Comparison of ENCODE assay signal across 24 cellular contexts in the genomic region with DNA sequence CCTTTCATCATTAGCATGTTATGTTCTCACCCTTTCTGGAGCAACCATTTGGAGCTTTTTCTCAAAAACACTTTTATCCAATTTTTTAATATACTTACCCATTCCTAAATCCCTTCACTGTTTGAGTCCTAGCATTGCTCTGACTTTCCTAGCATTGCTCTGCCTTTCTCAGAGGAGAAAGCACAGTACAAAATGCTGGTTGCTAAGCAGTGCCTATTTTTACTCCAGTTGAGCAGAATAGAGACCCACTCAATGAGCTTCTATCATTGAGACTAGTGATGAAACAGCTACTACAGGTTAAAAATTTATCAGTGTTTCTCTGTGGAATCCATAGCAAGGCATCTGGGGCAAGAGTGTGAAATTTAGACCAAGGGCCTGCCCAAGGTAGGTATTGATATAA. TPM values are rescaled to one million over a fixed set of nuclear protein-coding genes. Genes with fewer than 3 reads are reported as not detected.
"Had no signal": no experiment of that assay in that cellular context is flagged by ENCODE, and none has a peak within 500 bp of the region (broad histone marks: within the 10 kb centered on the region; RNA-seq: fewer than 3 reads in every experiment).

No MANE protein-coding gene starts in this region.

- H3K4me1 Mint-ChIP-seq: immature natural killer cell had no signal

- H3K27ac Mint-ChIP-seq: activated CD8-positive, alpha-beta T cell treated with anti-CD3 and anti-CD28 coated beads, Interleukin-2, amount 10 ng/mL, durations not matched to agents 7 days and 5 days; activated T-helper 2 cell treated with anti-CD3 and anti-CD28 coated beads, Interferon-gamma antibody, Interleukin-2, Interleukin-4, amounts not matched to agents 10 μg/mL and 5 μg/mL and 100 μg/mL, durations not matched to agents 14 hours and 24 hours and 36 hours; dendritic cell treated with granulocyte-macrophage colony-stimulating factor and Interleukin-4, amounts not matched to agents 40 ng/mL and 50 ng/mL, for 4 days; immature natural killer cell; natural killer cell treated with Interleukin-12 subunit alpha and Interleukin-12 subunit beta and Interleukin-15 and Interleukin-18, amount 100 ng/mL, for 72 hours; progenitor cell of endocrine pancreas had no signal

- H3K9me3 ChIP-seq: right lobe of liver, stomach, suprapubic skin, tibial nerve had no signal

- H3K4me3 Mint-ChIP-seq: activated CD8-positive, alpha-beta T cell treated with anti-CD3 and anti-CD28 coated beads, Interleukin-2, amount 10 ng/mL, durations not matched to agents 7 days and 5 days; dendritic cell treated with granulocyte-macrophage colony-stimulating factor and Interleukin-4, amounts not matched to agents 40 ng/mL and 50 ng/mL, for 4 days; immature natural killer cell; natural killer cell treated with Interleukin-12 subunit alpha and Interleukin-12 subunit beta and Interleukin-15 and Interleukin-18, amount 100 ng/mL, for 72 hours had no signal

- H3K27me3 ChIP-seq: right lobe of liver, stomach, suprapubic skin, tibial nerve had no signal

- H3K27ac ChIP-seq: right lobe of liver, skin epidermis, stomach, suprapubic skin, tibial nerve had no signal

- H3K27me3 Mint-ChIP-seq: progenitor cell of endocrine pancreas had no signal

- DNase-seq: activated CD4-positive, alpha-beta T cell treated with anti-CD3 and anti-CD28 coated beads, Interleukin-2, amount 50 U/mL, for 1 hour; activated CD8-positive, alpha-beta T cell treated with anti-CD3 and anti-CD28 coated beads, Interleukin-2, amount 10 ng/mL, durations not matched to agents 7 days and 5 days; activated naive CD4-positive, alpha-beta T cell; activated T-cell treated with anti-CD3 and anti-CD28 coated beads, Interleukin-2, amount 50 U/mL, for 1 hour; effector CD4-positive, alpha-beta T cell; immature natural killer cell; midbrain; right lobe of liver; stomach had no signal

- H3K4me3 ChIP-seq: right lobe of liver, skin epidermis, stomach, suprapubic skin, tibial nerve had no signal

- H3K36me3 Mint-ChIP-seq: immature natural killer cell; natural killer cell treated with Interleukin-12 subunit alpha and Interleukin-12 subunit beta and Interleukin-15 and Interleukin-18, amount 100 ng/mL, for 72 hours had no signal

- ATAC-seq: activated CD8-positive, alpha-beta T cell treated with anti-CD3 and anti-CD28 coated beads, Interleukin-2, amount 10 ng/mL, durations not matched to agents 7 days and 5 days had no signal

- H3K9me3 Mint-ChIP-seq: activated T-helper 2 cell treated with anti-CD3 and anti-CD28 coated beads, Interferon-gamma antibody, Interleukin-2, Interleukin-4, amounts not matched to agents 10 μg/mL and 5 μg/mL and 100 μg/mL, durations not matched to agents 14 hours and 24 hours and 36 hours; natural killer cell treated with Interleukin-12 subunit alpha and Interleukin-12 subunit beta and Interleukin-15 and Interleukin-18, amount 100 ng/mL, for 72 hours had no signal

- H3K4me1 ChIP-seq: right lobe of liver, stomach, suprapubic skin, tibial nerve had no signal

- H3K36me3 ChIP-seq: right lobe of liver, stomach, suprapubic skin, tibial nerve had no signal

RNA-seq across cellular contexts. Expression of gene TMEM207, which starts 42.4 kb away (rescaled TPM):
- total RNA-seq: activated CD8-positive, alpha-beta T cell treated with anti-CD3 and anti-CD28 coated beads, Interleukin-2, amount 10 ng/mL, durations not matched to agents 7 days and 5 days; activated T-helper 2 cell treated with anti-CD3 and anti-CD28 coated beads, Interferon-gamma antibody, Interleukin-2, Interleukin-4, amounts not matched to agents 10 μg/mL and 5 μg/mL and 100 μg/mL, durations not matched to agents 14 hours and 24 hours and 36 hours; chondrocyte; epithelial cell of proximal tubule; fibroblast of villous mesenchyme; kidney epithelial cell; liver; natural killer cell treated with Interleukin-12 subunit alpha and Interleukin-12 subunit beta and Interleukin-15 and Interleukin-18, amount 100 ng/mL, for 72 hours; osteocyte; progenitor cell of endocrine pancreas; right lobe of liver; stomach; suprapubic skin; T-helper 2 cell treated with Interferon-gamma antibody and Interleukin-4, amounts not matched to agents 100 ng/mL and 5 ng/mL, for 36 hours; tibial nerve; urinary bladder had no signal
